1 cellular context compared by ENCODE assay signal in genomic region chr1:116557323-116557878, GRCh38.
TF ChIP-seq lines count a peak whose summit lies in the region.

No MANE protein-coding gene starts in this region.

TF ChIP-seq in GM23338, 12 proteins besides CTCF, POLR2A, EP300 and RAD21 (continued from another document):
- no peak for TF ChIP-seq POLR2AphosphoS5 (IDR thresholded peaks at IDR 0.05; ENCODE audit: low read depth)
- TF ChIP-seq, protein P1, sequence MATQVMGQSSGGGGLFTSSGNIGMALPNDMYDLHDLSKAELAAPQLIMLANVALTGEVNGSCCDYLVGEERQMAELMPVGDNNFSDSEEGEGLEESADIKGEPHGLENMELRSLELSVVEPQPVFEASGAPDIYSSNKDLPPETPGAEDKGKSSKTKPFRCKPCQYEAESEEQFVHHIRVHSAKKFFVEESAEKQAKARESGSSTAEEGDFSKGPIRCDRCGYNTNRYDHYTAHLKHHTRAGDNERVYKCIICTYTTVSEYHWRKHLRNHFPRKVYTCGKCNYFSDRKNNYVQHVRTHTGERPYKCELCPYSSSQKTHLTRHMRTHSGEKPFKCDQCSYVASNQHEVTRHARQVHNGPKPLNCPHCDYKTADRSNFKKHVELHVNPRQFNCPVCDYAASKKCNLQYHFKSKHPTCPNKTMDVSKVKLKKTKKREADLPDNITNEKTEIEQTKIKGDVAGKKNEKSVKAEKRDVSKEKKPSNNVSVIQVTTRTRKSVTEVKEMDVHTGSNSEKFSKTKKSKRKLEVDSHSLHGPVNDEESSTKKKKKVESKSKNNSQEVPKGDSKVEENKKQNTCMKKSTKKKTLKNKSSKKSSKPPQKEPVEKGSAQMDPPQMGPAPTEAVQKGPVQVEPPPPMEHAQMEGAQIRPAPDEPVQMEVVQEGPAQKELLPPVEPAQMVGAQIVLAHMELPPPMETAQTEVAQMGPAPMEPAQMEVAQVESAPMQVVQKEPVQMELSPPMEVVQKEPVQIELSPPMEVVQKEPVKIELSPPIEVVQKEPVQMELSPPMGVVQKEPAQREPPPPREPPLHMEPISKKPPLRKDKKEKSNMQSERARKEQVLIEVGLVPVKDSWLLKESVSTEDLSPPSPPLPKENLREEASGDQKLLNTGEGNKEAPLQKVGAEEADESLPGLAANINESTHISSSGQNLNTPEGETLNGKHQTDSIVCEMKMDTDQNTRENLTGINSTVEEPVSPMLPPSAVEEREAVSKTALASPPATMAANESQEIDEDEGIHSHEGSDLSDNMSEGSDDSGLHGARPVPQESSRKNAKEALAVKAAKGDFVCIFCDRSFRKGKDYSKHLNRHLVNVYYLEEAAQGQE (IDR thresholded peaks at IDR 0.05; ENCODE audit: unreplicated experiment), result no peak
- TF ChIP-seq CREB1 (CRISPR knock-in tag; IDR thresholded peaks at IDR 0.05; ENCODE audit: low read depth), result no peak
- TF ChIP-seq, protein P2, sequence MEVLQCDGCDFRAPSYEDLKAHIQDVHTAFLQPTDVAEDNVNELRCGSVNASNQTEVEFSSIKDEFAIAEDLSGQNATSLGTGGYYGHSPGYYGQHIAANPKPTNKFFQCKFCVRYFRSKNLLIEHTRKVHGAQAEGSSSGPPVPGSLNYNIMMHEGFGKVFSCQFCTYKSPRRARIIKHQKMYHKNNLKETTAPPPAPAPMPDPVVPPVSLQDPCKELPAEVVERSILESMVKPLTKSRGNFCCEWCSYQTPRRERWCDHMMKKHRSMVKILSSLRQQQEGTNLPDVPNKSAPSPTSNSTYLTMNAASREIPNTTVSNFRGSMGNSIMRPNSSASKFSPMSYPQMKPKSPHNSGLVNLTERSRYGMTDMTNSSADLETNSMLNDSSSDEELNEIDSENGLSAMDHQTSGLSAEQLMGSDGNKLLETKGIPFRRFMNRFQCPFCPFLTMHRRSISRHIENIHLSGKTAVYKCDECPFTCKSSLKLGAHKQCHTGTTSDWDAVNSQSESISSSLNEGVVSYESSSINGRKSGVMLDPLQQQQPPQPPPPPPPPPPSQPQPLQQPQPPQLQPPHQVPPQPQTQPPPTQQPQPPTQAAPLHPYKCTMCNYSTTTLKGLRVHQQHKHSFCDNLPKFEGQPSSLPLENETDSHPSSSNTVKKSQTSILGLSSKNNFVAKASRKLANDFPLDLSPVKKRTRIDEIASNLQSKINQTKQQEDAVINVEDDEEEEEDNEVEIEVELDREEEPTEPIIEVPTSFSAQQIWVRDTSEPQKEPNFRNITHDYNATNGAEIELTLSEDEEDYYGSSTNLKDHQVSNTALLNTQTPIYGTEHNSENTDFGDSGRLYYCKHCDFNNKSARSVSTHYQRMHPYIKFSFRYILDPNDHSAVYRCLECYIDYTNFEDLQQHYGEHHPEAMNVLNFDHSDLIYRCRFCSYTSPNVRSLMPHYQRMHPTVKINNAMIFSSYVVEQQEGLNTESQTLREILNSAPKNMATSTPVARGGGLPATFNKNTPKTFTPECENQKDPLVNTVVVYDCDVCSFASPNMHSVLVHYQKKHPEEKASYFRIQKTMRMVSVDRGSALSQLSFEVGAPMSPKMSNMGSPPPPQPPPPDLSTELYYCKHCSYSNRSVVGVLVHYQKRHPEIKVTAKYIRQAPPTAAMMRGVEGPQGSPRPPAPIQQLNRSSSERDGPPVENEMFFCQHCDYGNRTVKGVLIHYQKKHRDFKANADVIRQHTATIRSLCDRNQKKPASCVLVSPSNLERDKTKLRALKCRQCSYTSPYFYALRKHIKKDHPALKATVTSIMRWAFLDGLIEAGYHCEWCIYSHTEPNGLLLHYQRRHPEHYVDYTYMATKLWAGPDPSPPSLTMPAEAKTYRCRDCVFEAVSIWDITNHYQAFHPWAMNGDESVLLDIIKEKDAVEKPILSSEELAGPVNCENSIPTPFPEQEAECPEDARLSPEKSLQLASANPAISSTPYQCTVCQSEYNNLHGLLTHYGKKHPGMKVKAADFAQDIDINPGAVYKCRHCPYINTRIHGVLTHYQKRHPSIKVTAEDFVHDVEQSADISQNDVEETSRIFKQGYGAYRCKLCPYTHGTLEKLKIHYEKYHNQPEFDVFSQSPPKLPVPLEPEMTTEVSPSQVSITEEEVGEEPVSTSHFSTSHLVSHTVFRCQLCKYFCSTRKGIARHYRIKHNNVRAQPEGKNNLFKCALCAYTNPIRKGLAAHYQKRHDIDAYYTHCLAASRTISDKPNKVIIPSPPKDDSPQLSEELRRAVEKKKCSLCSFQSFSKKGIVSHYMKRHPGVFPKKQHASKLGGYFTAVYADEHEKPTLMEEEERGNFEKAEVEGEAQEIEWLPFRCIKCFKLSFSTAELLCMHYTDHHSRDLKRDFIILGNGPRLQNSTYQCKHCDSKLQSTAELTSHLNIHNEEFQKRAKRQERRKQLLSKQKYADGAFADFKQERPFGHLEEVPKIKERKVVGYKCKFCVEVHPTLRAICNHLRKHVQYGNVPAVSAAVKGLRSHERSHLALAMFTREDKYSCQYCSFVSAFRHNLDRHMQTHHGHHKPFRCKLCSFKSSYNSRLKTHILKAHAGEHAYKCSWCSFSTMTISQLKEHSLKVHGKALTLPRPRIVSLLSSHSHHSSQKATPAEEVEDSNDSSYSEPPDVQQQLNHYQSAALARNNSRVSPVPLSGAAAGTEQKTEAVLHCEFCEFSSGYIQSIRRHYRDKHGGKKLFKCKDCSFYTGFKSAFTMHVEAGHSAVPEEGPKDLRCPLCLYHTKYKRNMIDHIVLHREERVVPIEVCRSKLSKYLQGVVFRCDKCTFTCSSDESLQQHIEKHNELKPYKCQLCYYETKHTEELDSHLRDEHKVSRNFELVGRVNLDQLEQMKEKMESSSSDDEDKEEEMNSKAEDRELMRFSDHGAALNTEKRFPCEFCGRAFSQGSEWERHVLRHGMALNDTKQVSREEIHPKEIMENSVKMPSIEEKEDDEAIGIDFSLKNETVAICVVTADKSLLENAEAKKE (CRISPR knock-in tag; IDR thresholded peaks at IDR 0.05), result no peak
- TF ChIP-seq STAT1 (IDR thresholded peaks at IDR 0.05; ENCODE audit: unreplicated experiment), result no peak
- TF ChIP-seq NANOG (IDR thresholded peaks at IDR 0.05; ENCODE audit: borderline replicate concordance), result no peak
